2 cellular contexts compared by ENCODE assay signal in genomic region chr19:2415973-2416319, GRCh38.
TF ChIP-seq lines count a peak whose summit lies in the region.

No MANE protein-coding gene starts in this region.

TF ChIP-seq in HEK293, 187 proteins besides CTCF, POLR2A, EP300 and RAD21:
- TF ChIP-seq ZIC2 (tag by site-specific recombination; IDR thresholded peaks at IDR 0.05) (peak; percentile 4), KLF9 (tag by site-specific recombination; IDR thresholded peaks at IDR 0.05; ENCODE audit: low read depth) (no peak)
TF ChIP-seq in HEK293: peak in this region for 1.

TF ChIP-seq in K562, 482 proteins besides CTCF, POLR2A, EP300 and RAD21:
- TF ChIP-seq POLR2AphosphoS5 (IDR thresholded peaks at IDR 0.05; ENCODE audit: control insufficient read depth, insufficient read depth, low read depth, low read length) (peak; percentile 43; the same call in 1 of the 2 replicates), SUPT5H (IDR thresholded peaks at IDR 0.05) (0 out of 2 replicates have a peak, but pooled peaks have one; percentile 11), ZNF696 (CRISPR knock-in tag; conservative IDR thresholded peaks at IDR 0.05) (no peak), SMARCC2 (IDR thresholded peaks at IDR 0.05; ENCODE audit: low read depth) (no peak), ZNF740 (CRISPR knock-in tag; IDR thresholded peaks at IDR 0.05) (peak; percentile 44; the same call in 1 of the 2 replicates), ZNF740 (tag; IDR thresholded peaks at IDR 0.05) (0 out of 4 replicates have a peak, but pooled peaks of 1 of the 2 experiments have one; percentile 26), POLR2AphosphoS2 (IDR thresholded peaks at IDR 0.05; ENCODE audit: low read length) (0 out of 2 replicates have a peak, but pooled peaks have one; percentile 57), ZNF57 (CRISPR knock-in tag; IDR thresholded peaks at IDR 0.05) (no peak), SMARCE1 (IDR thresholded peaks at IDR 0.05) (no peak), SMAD3 (CRISPR knock-in tag; conservative IDR thresholded peaks at IDR 0.05) (no peak)
TF ChIP-seq in K562: peak in this region for 4.
